In the genomic region with DNA sequence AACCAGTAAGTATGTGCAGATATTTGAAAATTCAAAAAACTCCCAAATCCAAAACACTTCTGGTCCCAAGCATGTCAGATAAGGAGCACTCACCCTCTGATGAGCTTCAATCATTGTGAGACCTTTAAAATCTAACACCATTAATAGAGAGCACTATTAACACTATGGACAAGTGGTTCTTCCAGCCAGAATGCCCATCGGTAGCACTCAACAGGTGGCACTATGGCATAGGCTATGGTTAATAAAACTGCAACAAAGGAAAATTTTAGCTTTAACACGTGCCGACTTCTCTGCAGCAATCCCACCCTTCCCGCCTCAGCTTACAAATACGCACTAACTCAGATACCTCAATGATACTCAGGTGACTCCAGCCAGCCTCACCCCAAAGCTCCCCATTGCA, we compare ENCODE assay signal across 13 cellular contexts.
"Had no signal": no experiment of that assay in that cellular context is flagged by ENCODE, and none has a peak within 500 bp of the region (broad histone marks: within the 10 kb centered on the region; RNA-seq: fewer than 3 reads in every experiment).

No MANE protein-coding gene starts in this region.

- H3K36me3 ChIP-seq: transverse colon had no signal

- H3K4me3 ChIP-seq: lung, transverse colon had no signal

- H3K9me3 ChIP-seq: transverse colon had no signal

- H3K27me3 ChIP-seq: transverse colon had no signal

- ATAC-seq: left colon; stimulated activated memory B cell treated with anti-CD40 and anti-IgM and Interleukin-4, amounts not matched to agents 10 μg/mL and 1 μg/mL and 100 μg/mL, for 72 hours; WTC11 had no signal

- DNase-seq: activated CD4-positive, alpha-beta memory T cell treated with anti-CD3 and anti-CD28 coated beads, Interleukin-2, amount 10 ng/mL, durations not matched to agents 7 days and 5 days; activated CD4-positive, alpha-beta T cell treated with anti-CD3 and anti-CD28 coated beads for 4 hours; activated naive CD4-positive, alpha-beta T cell treated with anti-CD3 and anti-CD28 coated beads, Interleukin-2, amount 50 U/mL, for 16 hours; activated T-cell treated with anti-CD3 and anti-CD28 coated beads, Interleukin-2, amount 50 U/mL, for 24 hours; caudate nucleus; effector CD8-positive, alpha-beta T cell; left colon; naive B cell; stimulated activated CD4-positive, alpha-beta T cell treated with anti-CD3 and anti-CD28 coated beads, Interleukin-2, amount 100 ng/mL, for 48 hours; transverse colon had no signal
